Comparison of ENCODE assay signal across 19 cellular contexts in genomic region chr2:10990561-10991111, GRCh38.
DNase-seq lines count a peak whose midpoint lies in the region; ATAC-seq and TF ChIP-seq lines count a peak whose summit lies in the region.
"Had no signal": no experiment of that assay in that cellular context is flagged by ENCODE, and none has a peak within 500 bp of the region (broad histone marks: within the 10 kb centered on the region; RNA-seq: fewer than 3 reads in every experiment).

No MANE protein-coding gene starts in this region.

- ATAC-seq in activated CD4-positive, CD25-positive, alpha-beta regulatory T cell treated with anti-CD3 and anti-CD28 coated beads, Interleukin-2, amount 50 U/mL, for 24 hours = no peak
- ATAC-seq in IMR-90 (ENCODE audit: low read depth) (no peak), GM21515 (IDR thresholded peaks at IDR 0.05; ENCODE audit: unreplicated experiment) (no peak), HG02759 (IDR thresholded peaks at IDR 0.05; ENCODE audit: unreplicated experiment) (no peak)
- ATAC-seq: CD8-positive, alpha-beta T cell; GM12878; Right ventricle myocardium inferior had no signal

- no peak for TF ChIP-seq EP300 in suprapubic skin (IDR thresholded peaks at IDR 0.05)

- no peaks in the 10 kb centered on the region for H3K79me1 ChIP-seq in IMR-90 (ENCODE audit: low read depth in 1 of 2, low read length in 2 of 2)

- H3K4me1 ChIP-seq in IMR-90 (ENCODE audit: control insufficient read depth, insufficient read depth, low read length) = no peaks in the 10 kb centered on the region
- H3K4me1 ChIP-seq in suprapubic skin = no peaks in the 10 kb centered on the region

- POLR2A ChIA-PET in IMR-90 (lab: Charles Lee; ENCODE audit: unreplicated experiment) = no interaction called here

- H3K18ac ChIP-seq in IMR-90 (ENCODE audit: low read depth, low read length) = no peak overlapping the region

- no peak overlapping the region; the same call in 1 of the 2 replicates for H3K23ac ChIP-seq in IMR-90 (ENCODE audit: low read depth, low read length)

- peak overlapping the region; percentile 27; the same call in 1 of the 2 replicates for H3K14ac ChIP-seq in IMR-90 (replicated peaks; ENCODE audit: low read depth, low read length)

- no peak for TF ChIP-seq CTCF in IMR-90 (conservative IDR thresholded peaks at IDR 0.05; ENCODE audit: low read depth, low read length)
- no peak for TF ChIP-seq CTCF in suprapubic skin (IDR thresholded peaks at IDR 0.05)

- H3K4me2 ChIP-seq in IMR-90 (ENCODE audit: low read depth, low read length) = no peak overlapping the region

- peak; percentile 13 for DNase-seq in activated CD4-positive, CD25-positive, alpha-beta regulatory T cell treated with anti-CD3 and anti-CD28 coated beads, Interleukin-2, amount 50 U/mL, for 72 hours
- DNase-seq in IMR-90 (no peak), epithelial cell of prostate (ENCODE audit: low read depth, low spot score) (no peak), suprapubic skin (ENCODE audit: low spot score in 2 of 2) (peak; percentile 37 to 48)
- DNase-seq: Calu3; CD8-positive, alpha-beta T cell; GF-D8; GM23248; HCEC 1CT; MM.1S; NCI-H187; NCI-H2107; NCI-H510A had no signal

- H3K27ac ChIP-seq in IMR-90 (ENCODE audit: insufficient read depth, low read length) = no peak overlapping the region
- H3K27ac ChIP-seq in epithelial cell of prostate = peak overlapping the region; percentile 31
- no peak overlapping the region for H3K27ac ChIP-seq in suprapubic skin
- H3K27ac ChIP-seq: GM23248, SK-N-MC had no signal

- no peak for TF ChIP-seq POLR2A in IMR-90 (IDR thresholded peaks at IDR 0.05; ENCODE audit: low read depth, low read length)
- TF ChIP-seq POLR2A in suprapubic skin (IDR thresholded peaks at IDR 0.05) = no peak

- H4K91ac ChIP-seq in IMR-90 (ENCODE audit: insufficient read depth, low read depth, low read length) = no peak overlapping the region

- H3K9ac ChIP-seq in IMR-90 (ENCODE audit: low read depth, low read length) = no peak overlapping the region
- H3K9ac ChIP-seq: GM23248 had no signal

- H2BK120ac ChIP-seq in IMR-90 (ENCODE audit: low read depth, low read length) = no peak overlapping the region

- CTCF ChIA-PET in IMR-90 (lab: Yijun Ruan, JAX) = no interaction called here

- BruUV-seq in IMR-90 (replicated peaks; lab: Mats Ljungman, UMichigan) = no TSS peak

- intact Hi-C loops in IMR-90 (cut with micrococcal nuclease) = no loop called here

- peak overlapping the region; percentile 33; the same call in 1 of the 2 replicates for H2AK5ac ChIP-seq in IMR-90 (ENCODE audit: low read depth, low read length)

- H3K36me3 ChIP-seq in IMR-90 (ENCODE audit: control insufficient read depth, insufficient read depth, low read length) (no peaks in the 10 kb centered on the region), suprapubic skin (no peaks in the 10 kb centered on the region)

- peak overlapping the region; percentile 38; the same call in 1 of the 2 replicates for H3K4ac ChIP-seq in IMR-90 (ENCODE audit: low read depth, low read length)

- no peaks in the 10 kb centered on the region for H3K9me1 ChIP-seq in IMR-90 (ENCODE audit: insufficient read depth, low read length)

- H3K27me3 ChIP-seq in IMR-90 (ENCODE audit: control insufficient read depth, insufficient read depth, low read length) = peaks cover 5% of the 10 kb centered on the region
- H3K27me3 ChIP-seq in suprapubic skin = no peaks in the 10 kb centered on the region

- WGBS in IMR-90 (ENCODE audit: extremely low coverage in 2 of 2, insufficient read length in 1 of 2), 2 experiments = 60% methylated on average over 1 of the region's 5 CpGs; no CpG with 5 or more reads in 1 of the 2 experiments
- 94% methylated on average over 5 of the region's 5 CpGs for WGBS in suprapubic skin

- no peaks in the 10 kb centered on the region for H4K20me1 ChIP-seq in IMR-90 (ENCODE audit: insufficient read depth, low read length)

- no peaks in the 10 kb centered on the region; the same call in 1 of the 2 replicates for H3K9me3 ChIP-seq in IMR-90 (ENCODE audit: control insufficient read depth, insufficient read depth, low read length)
- no peaks in the 10 kb centered on the region for H3K9me3 ChIP-seq in suprapubic skin

- H2BK5ac ChIP-seq in IMR-90 (ENCODE audit: low read depth, low read length, poor library complexity, severe bottlenecking) = no peak overlapping the region

- no peak overlapping the region for H4K8ac ChIP-seq in IMR-90 (ENCODE audit: low read depth in 2 of 2, low read length in 2 of 2)

- no peak overlapping the region for H4K5ac ChIP-seq in IMR-90 (ENCODE audit: low read depth, low read length)

- H2AFZ ChIP-seq in IMR-90 (replicated peaks; ENCODE audit: low read length, poor library complexity) = peak overlapping the region; percentile 59
- H2AFZ ChIP-seq: GM23248 had no signal

- no peak overlapping the region for H2AK9ac ChIP-seq in IMR-90 (replicated peaks; ENCODE audit: low read depth, low read length, poor library complexity)

- dilution Hi-C loops in IMR-90 (cut with HindIII; ENCODE audit: low sequenced_read_pairs, unreplicated experiment) = no loop called here

- H2BK15ac ChIP-seq in IMR-90 (ENCODE audit: low read depth, low read length) = no peak overlapping the region

- H3K4me3 ChIP-seq in IMR-90 (ENCODE audit: insufficient read depth, low read depth, low read length) (no peak overlapping the region), suprapubic skin (no peak overlapping the region)
- H3K4me3 ChIP-seq: GM12878, GM23248, SK-N-MC had no signal

- peak overlapping the region; percentile 32; the same call in 1 of the 2 replicates for H2BK20ac ChIP-seq in IMR-90 (ENCODE audit: low read depth, low read length)

- H3K56ac ChIP-seq in IMR-90 (ENCODE audit: extremely low read depth, insufficient read depth, low read length) = no peak overlapping the region

- TF ChIP-seq RAD21 in IMR-90 (IDR thresholded peaks at IDR 0.05; ENCODE audit: low read length) = no peak

- in situ Hi-C loops in IMR-90 (cut with MboI; ENCODE audit: low sequenced_read_pairs) = no loop called here

TF ChIP-seq in IMR-90, 13 proteins besides CTCF, POLR2A, EP300 and RAD21:
- TF ChIP-seq ELK1 (IDR thresholded peaks at IDR 0.05; ENCODE audit: borderline replicate concordance, low read depth, low read length) (no peak), USF2 (IDR thresholded peaks at IDR 0.05; ENCODE audit: low read depth, low read length) (no peak), MAZ (IDR thresholded peaks at IDR 0.05; ENCODE audit: borderline replicate concordance, low read depth, low read length) (no peak), SMC3 (IDR thresholded peaks at IDR 0.05; ENCODE audit: low read depth, low read length) (no peak), MAFK (IDR thresholded peaks at IDR 0.05; ENCODE audit: low read depth, low read length) (no peak), CHD1 (IDR thresholded peaks at IDR 0.05; ENCODE audit: low read depth, low read length) (no peak), FOS (IDR thresholded peaks at IDR 0.05; ENCODE audit: low read depth, low read length) (no peak), BHLHE40 (IDR thresholded peaks at IDR 0.05; ENCODE audit: low read depth, low read length) (no peak), MXI1 (IDR thresholded peaks at IDR 0.05; ENCODE audit: borderline replicate concordance, low read depth, low read length) (no peak), RFX5 (IDR thresholded peaks at IDR 0.05; ENCODE audit: low read depth, low read length) (no peak)

Comparison
In these comparisons a context has a peak if more than half of its experiments do, and no peak if none do; other contexts are left out.
1. DNase-seq: peak in activated CD4-positive, CD25-positive, alpha-beta regulatory T cell treated with anti-CD3 and anti-CD28 coated beads, Interleukin-2, amount 50 U/mL, for 72 hours (single experiment) and suprapubic skin (2 of 2); none in IMR-90 (single experiment) and epithelial cell of prostate (single experiment).